16 cellular contexts compared by ENCODE assay signal in genomic region chr2:217740796-217741195, GRCh38.
"Had no signal": no experiment of that assay in that cellular context is flagged by ENCODE, and none has a peak within 500 bp of the region (broad histone marks: within the 10 kb centered on the region; RNA-seq: fewer than 3 reads in every experiment).

No MANE protein-coding gene starts in this region.

- H3K27me3 ChIP-seq: cardiac muscle cell had no signal

- H3K27ac ChIP-seq: cardiac muscle cell, prostate gland had no signal

- H3K9me3 ChIP-seq: mucosa of descending colon, prostate gland had no signal

- H3K4me3 ChIP-seq: cardiac muscle cell, mucosa of descending colon, prostate gland had no signal

- DNase-seq: activated B cell treated with CpG ODN at 0.5 μM for 24 hours; activated CD4-positive, alpha-beta T cell treated with anti-CD3 and anti-CD28 coated beads, Interleukin-2, amount 10 ng/mL, durations not matched to agents 24 days and 14 days; activated gamma-delta T cell treated with Interleukin-2 at 50 U/mL for 16 hours; activated naive CD8-positive, alpha-beta T cell treated with anti-CD3 and anti-CD28 coated beads, Interleukin-2, amount 10 ng/mL, durations not matched to agents 7 days and 5 days; activated T-cell treated with anti-CD3 and anti-CD28 coated beads, Interleukin-2, amount 50 U/mL, for 4 hours; effector memory CD4-positive, alpha-beta T cell; foreskin fibroblast; mucosa of descending colon; SIG-M5; T-helper 17 cell had no signal

- H3K36me3 ChIP-seq: cardiac muscle cell, prostate gland had no signal

- ATAC-seq: activated T-cell treated with anti-CD3 and anti-CD28 coated beads, Interleukin-2, amount 50 U/mL, for 4 hours; mucosa of descending colon; natural killer cell treated with Interleukin-12 subunit alpha and Interleukin-12 subunit beta and Interleukin-15 and Interleukin-18, amount 100 ng/mL, for 72 hours; T-helper 17 cell had no signal

- FAIRE-seq: astrocyte, TTC549, urothelium cell line had no signal

- H3K4me1 ChIP-seq: prostate gland had no signal
